8 cellular contexts compared by ENCODE assay signal in the genomic region with DNA sequence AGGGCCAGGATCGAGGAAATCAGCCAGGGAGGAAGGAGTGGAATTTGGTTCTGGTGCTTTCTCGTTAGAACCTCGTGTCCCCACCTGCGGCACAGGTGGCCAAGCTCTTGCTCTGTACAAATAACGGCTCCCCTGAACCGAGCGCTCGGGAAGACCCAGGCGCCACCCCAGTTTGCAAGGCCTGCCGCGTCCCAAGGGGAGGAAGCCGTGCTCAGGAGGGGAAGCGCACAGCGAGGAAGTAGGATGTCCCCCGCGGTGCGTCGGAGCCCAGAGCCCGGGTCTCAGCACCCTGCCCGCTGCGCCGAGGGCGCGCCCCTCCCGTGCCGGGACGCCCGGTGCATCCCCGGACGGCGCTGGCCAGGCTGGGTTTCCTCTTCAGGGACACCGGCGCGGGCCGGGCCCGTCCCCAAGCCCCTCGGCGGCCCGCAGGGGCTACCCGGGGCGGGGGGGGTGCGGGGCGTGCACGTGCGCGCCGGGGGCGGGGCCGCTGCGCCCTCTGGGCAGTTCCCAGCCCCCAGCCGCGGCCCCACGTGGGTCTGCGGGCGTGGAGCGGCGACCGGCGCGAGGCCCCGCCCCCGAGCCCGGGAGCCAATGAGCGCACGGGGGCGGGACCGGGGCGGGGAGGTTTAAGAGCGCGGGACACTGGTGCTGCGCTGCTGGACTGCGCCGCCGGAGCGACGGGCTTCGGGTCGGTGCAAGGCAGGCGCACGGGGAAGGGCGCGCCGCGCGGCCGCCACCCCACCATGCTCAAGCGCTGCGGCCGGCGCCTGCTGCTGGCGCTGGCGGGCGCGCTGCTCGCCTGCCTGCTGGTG. TPM values are rescaled to one million over a fixed set of nuclear protein-coding genes. Genes with fewer than 3 reads are reported as not detected.
DNase-seq lines count a peak whose midpoint lies in the region; ATAC-seq and TF ChIP-seq lines count a peak whose summit lies in the region.

A gene with protein sequence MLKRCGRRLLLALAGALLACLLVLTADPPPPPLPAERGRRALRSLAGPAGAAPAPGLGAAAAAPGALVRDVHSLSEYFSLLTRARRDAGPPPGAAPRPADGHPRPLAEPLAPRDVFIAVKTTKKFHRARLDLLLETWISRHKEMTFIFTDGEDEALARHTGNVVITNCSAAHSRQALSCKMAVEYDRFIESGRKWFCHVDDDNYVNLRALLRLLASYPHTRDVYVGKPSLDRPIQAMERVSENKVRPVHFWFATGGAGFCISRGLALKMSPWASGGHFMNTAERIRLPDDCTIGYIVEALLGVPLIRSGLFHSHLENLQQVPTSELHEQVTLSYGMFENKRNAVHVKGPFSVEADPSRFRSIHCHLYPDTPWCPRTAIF (plus strand): TSS at position 656 of the 812 bp plus-strand sequence. CDS start 88 bp downstream, at position 744.

- peak within 1 kb of the TSS; percentile 70 to 86 (median 78) for H3K9ac ChIP-seq in BLaER1 treated with 17β-estradiol and CSF1 and Interleukin-3, amounts not matched to agents 10 nM and 100 nM

- intact Hi-C loops in lower leg skin (cut with DNase I; ENCODE audit: low total_unique reads) = no loop called here

- peaks cover 0 to 46% (median 44%) of the 10 kb centered on the region in 11 experiments; a peak in 19 of 22 replicates for H4K20me1 ChIP-seq in BLaER1 treated with 17β-estradiol and CSF1 and Interleukin-3, amounts not matched to agents 10 nM and 100 nM

- peak in 1 of 2 donors; percentile 61 for TF ChIP-seq POLR2A in lower leg skin (IDR thresholded peaks at IDR 0.05)

- H3K4me2 ChIP-seq in BLaER1 treated with 17β-estradiol and CSF1 and Interleukin-3, amounts not matched to agents 10 nM and 100 nM = peak within 1 kb of the TSS; percentile 87 to 100 (median 96)

- H3K4me3 ChIP-seq in BLaER1 treated with 17β-estradiol and CSF1 and Interleukin-3, amounts not matched to agents 10 nM and 100 nM = peak within 1 kb of the TSS; percentile 66 to 82 (median 74)
- H3K4me3 ChIP-seq in lower leg skin (ENCODE audit: low read depth, poor library complexity, severe bottlenecking) = peak within 1 kb of the TSS; percentile 47

- WGBS in lower leg skin, 2 donors = 0% methylated on average over 20 to 28 of the region's 95 CpGs

- ATAC-seq in HG03442 (IDR thresholded peaks at IDR 0.05; ENCODE audit: unreplicated experiment) = peak; percentile 77

- DNase-seq in GM19240 (ENCODE audit: insufficient read length, low spot score) (peak; percentile 97), NCI-H748 (lab: John Stamatoyannopoulos, UW; ENCODE audit: unreplicated experiment) (peak; percentile 93), dermis microvascular lymphatic vessel endothelial cell (ENCODE audit: low read depth in 2 of 2) (peak; percentile 74 to 93), lower leg skin (ENCODE audit: low spot score in 2 of 2) (peak in 1 of 2 donors; percentile 96)
- peak; percentile 65 to 74 for DNase-seq in activated CD4-positive, alpha-beta T cell treated with anti-CD3 and anti-CD28 coated beads, Interleukin-2, amount 50 U/mL, for 24 hours (ENCODE audit: low read depth in 1 of 2, low spot score in 1 of 2)
- DNase-seq in stimulated activated CD4-positive, alpha-beta T cell treated with anti-CD3 and anti-CD28 coated beads, Interleukin-4, amount 100 ng/mL, for 24 hours = peak; percentile 81

- H3K4me1 ChIP-seq in BLaER1 treated with 17β-estradiol and CSF1 and Interleukin-3, amounts not matched to agents 10 nM and 100 nM = peaks cover 62 to 83% (median 79%) of the 10 kb centered on the region in 10 experiments

- H3K27ac ChIP-seq in BLaER1 treated with 17β-estradiol and CSF1 and Interleukin-3, amounts not matched to agents 10 nM and 100 nM = peak within 1 kb of the TSS in 10 of 11 experiments; percentile 15 to 85 (median 81); a peak in 19 of 22 replicates

- no peaks in the 10 kb centered on the region for H3K9me3 ChIP-seq in BLaER1 treated with 17β-estradiol and CSF1 and Interleukin-3, amounts not matched to agents 10 nM and 100 nM (replicated peaks in 1 of 11)

- no peaks in the 10 kb centered on the region for H3K27me3 ChIP-seq in BLaER1 treated with 17β-estradiol and CSF1 and Interleukin-3, amounts not matched to agents 10 nM and 100 nM

- TF ChIP-seq CTCF in lower leg skin (IDR thresholded peaks at IDR 0.05) = no peak

- H3K36me3 ChIP-seq in BLaER1 treated with 17β-estradiol and CSF1 and Interleukin-3, amounts not matched to agents 10 nM and 100 nM = peaks cover 0 to 8% (median 0%) of the 10 kb centered on the region in 11 experiments; a peak in 3 of 22 replicates

RNA-seq across cellular contexts. Expression of the gene that starts here (rescaled TPM):
- total RNA-seq in dermis microvascular lymphatic vessel endothelial cell (19.5 and 19.7 TPM in 2 replicates), lower leg skin (100 to 1,000 TPM; 104 to 169 (median 139) TPM)
